8 cellular contexts compared by ENCODE assay signal in genomic region chr11:19712281-19713220, GRCh38. TPM values are rescaled to one million over a fixed set of nuclear protein-coding genes. Genes with fewer than 3 reads are reported as not detected.
DNase-seq lines count a peak whose midpoint lies in the region; ATAC-seq and TF ChIP-seq lines count a peak whose summit lies in the region.

A gene with protein sequence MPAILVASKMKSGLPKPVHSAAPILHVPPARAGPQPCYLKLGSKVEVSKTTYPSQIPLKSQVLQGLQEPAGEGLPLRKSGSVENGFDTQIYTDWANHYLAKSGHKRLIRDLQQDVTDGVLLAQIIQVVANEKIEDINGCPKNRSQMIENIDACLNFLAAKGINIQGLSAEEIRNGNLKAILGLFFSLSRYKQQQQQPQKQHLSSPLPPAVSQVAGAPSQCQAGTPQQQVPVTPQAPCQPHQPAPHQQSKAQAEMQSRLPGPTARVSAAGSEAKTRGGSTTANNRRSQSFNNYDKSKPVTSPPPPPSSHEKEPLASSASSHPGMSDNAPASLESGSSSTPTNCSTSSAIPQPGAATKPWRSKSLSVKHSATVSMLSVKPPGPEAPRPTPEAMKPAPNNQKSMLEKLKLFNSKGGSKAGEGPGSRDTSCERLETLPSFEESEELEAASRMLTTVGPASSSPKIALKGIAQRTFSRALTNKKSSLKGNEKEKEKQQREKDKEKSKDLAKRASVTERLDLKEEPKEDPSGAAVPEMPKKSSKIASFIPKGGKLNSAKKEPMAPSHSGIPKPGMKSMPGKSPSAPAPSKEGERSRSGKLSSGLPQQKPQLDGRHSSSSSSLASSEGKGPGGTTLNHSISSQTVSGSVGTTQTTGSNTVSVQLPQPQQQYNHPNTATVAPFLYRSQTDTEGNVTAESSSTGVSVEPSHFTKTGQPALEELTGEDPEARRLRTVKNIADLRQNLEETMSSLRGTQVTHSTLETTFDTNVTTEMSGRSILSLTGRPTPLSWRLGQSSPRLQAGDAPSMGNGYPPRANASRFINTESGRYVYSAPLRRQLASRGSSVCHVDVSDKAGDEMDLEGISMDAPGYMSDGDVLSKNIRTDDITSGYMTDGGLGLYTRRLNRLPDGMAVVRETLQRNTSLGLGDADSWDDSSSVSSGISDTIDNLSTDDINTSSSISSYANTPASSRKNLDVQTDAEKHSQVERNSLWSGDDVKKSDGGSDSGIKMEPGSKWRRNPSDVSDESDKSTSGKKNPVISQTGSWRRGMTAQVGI (N-terminal part only) (plus strand): TSS chr11:19712837. CDS start chr11:19713696, 859 bp downstream.

- no peak for TF ChIP-seq CTCF in astrocyte of the spinal cord (IDR thresholded peaks at IDR 0.05; ENCODE audit: low read depth, low read length)
- peak in 1 of 3 experiments; percentile 36 for TF ChIP-seq CTCF in vagina (IDR thresholded peaks at IDR 0.05)

- H3K4me3 ChIP-seq in astrocyte of the spinal cord (ENCODE audit: low read depth, low read length) (peak within 1 kb of the TSS; percentile 86), vagina (peak within 1 kb of the TSS; percentile 68 to 92)

- H3K36me3 ChIP-seq in vagina, result no peaks in the 10 kb centered on the region

- ATAC-seq in GM18498 (IDR thresholded peaks at IDR 0.05; ENCODE audit: unreplicated experiment) (peak; percentile 99), HG02852 (IDR thresholded peaks at IDR 0.05; ENCODE audit: unreplicated experiment) (peak; percentile 98)

- DNase-seq in NCI-H146 (lab: John Stamatoyannopoulos, UW) (peak; percentile 93), T-helper 9 cell (peak; percentile 67), astrocyte of the spinal cord (ENCODE audit: low read depth, low spot score) (peak; percentile 96), hippocampal formation (lab: John Stamatoyannopoulos, UW) (peak; percentile 91 to 92), renal cortical epithelial cell (ENCODE audit: low read depth) (peak; percentile 72), vagina (ENCODE audit: extremely low spot score in 2 of 2) (peak in 1 of 2 donors; percentile 92)

- intact Hi-C loops in vagina (cut with DNase I), result loop anchor here (10.0 kb wide), 1 partner anchor 98 kb away; no protein-coding TSS in a partner anchor

- H3K9me3 ChIP-seq in vagina, result no peaks in the 10 kb centered on the region

- peak within 1 kb of the TSS; percentile 89 for H3K27ac ChIP-seq in vagina

- in situ Hi-C loops in astrocyte of the spinal cord (cut with HindIII; ENCODE audit: low sequenced_read_pairs), result no loop called here

- peak; percentile 24 to 85 for TF ChIP-seq POLR2A in vagina (IDR thresholded peaks at IDR 0.05)

- H3K27me3 ChIP-seq in vagina, result no peaks in the 10 kb centered on the region

- peaks cover 43% of the 10 kb centered on the region for H3K4me1 ChIP-seq in vagina

RNA-seq across cellular contexts. Expression of the gene that starts here (rescaled TPM):
- total RNA-seq in renal cortical epithelial cell (8.5 and 41.1 TPM in 2 replicates), vagina (25.3 TPM)
